ENCODE assay signal across 11 cellular contexts in the genomic region with DNA sequence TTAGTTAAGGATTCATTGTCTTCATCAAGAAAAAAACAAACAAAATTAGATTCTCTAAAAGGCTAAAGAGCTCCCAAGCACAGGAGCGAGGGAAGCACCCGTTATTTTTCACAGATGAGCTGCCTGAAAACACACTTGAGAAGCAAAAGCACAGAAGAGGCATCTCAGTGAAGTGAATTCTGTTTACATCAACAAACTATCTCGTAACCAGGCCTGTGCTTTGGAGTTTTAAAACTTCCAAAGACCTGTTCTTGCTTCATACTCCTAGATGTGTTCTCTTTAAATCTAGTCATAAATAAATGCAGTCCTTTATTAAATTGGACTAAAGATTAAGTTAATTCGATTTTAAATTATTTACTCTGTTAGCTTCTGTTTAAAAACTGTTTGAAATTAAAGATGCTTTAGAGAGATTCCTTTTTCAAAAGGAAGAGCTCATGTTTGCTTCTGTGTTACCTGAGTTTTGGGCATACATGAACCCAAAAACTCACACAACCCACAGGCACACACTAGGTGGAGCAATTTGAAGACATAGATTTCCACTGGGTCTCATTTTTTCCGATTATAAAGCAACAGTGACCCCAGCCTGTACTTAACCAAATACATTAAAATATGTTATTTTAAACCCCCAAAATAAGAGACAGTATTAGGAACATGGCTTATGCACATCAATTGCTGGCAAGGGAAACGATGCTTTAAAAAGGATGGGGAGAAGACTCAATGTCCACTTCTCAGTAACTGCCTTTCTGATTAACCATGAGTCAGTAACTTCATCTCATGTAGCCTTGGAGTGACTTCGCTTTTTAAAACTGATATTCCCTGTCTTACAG.
DNase-seq lines count a peak whose midpoint lies in the region; ATAC-seq, FAIRE-seq and TF ChIP-seq lines count a peak whose summit lies in the region.
"Had no signal": no experiment of that assay in that cellular context is flagged by ENCODE, and none has a peak within 500 bp of the region (broad histone marks: within the 10 kb centered on the region; RNA-seq: fewer than 3 reads in every experiment).

No MANE protein-coding gene starts in this region.

- peak; percentile 46; the same call in 1 of the 3 replicates for ATAC-seq in K562
- no peak for ATAC-seq in HG02763 (IDR thresholded peaks at IDR 0.05; ENCODE audit: unreplicated experiment)
- no peak for ATAC-seq in GM18868 (IDR thresholded peaks at IDR 0.05; ENCODE audit: unreplicated experiment)
- ATAC-seq: effector memory CD8-positive, alpha-beta T cell had no signal

- no TSS peak for BruUV-seq in K562 (replicated peaks; lab: Mats Ljungman, UMichigan)

- intact Hi-C loops in K562 (cut with micrococcal nuclease): loop anchor here (5.0 kb wide), 1 partner anchor 143 kb away; no protein-coding TSS in a partner anchor

- TF ChIP-seq POLR2A in K562 (conservative IDR thresholded peaks at IDR 0.05): no peak

- H3K27me3 ChIP-seq in K562 (ENCODE audit: control insufficient read depth in 2 of 2, insufficient read depth in 2 of 2, low read length in 2 of 2) (no peaks in the 10 kb centered on the region), osteoblast (ENCODE audit: insufficient read depth, low read length) (no peaks in the 10 kb centered on the region)
- H3K27me3 ChIP-seq: thyroid gland had no signal

- POLR2A ChIA-PET in K562 (lab: Yijun Ruan, JAX): interaction anchor here (1.4 to 1.8 kb wide), 3 partner anchors 10 to 11 kb away, joined by 4 to 8 read pairs (median 5); no protein-coding TSS in a partner anchor

- no peaks in the 10 kb centered on the region for H3K4me1 ChIP-seq in K562 (replicated peaks in 1 of 2; ENCODE audit: control insufficient read depth in 2 of 2, insufficient read depth in 2 of 2, low read length in 2 of 2)
- H3K4me1 ChIP-seq in osteoblast (ENCODE audit: insufficient read depth, low read length): peaks cover 57% of the 10 kb centered on the region

- H3K79me2 ChIP-seq in K562 (ENCODE audit: control insufficient read depth, insufficient read depth, low read length) (no peaks in the 10 kb centered on the region), osteoblast (ENCODE audit: insufficient read depth, low read length) (no peaks in the 10 kb centered on the region)

- WGBS in K562 (ENCODE audit: insufficient coverage, low coverage, missing lambda C conversion rate): 74% methylated on average over 7 of the region's 7 CpGs

- peaks cover 100% of the 10 kb centered on the region for H3K36me3 ChIP-seq in K562 (ENCODE audit: control insufficient read depth, insufficient read depth, low read length)
- peaks cover 15% of the 10 kb centered on the region for H3K36me3 ChIP-seq in osteoblast (ENCODE audit: insufficient read depth, low read length)
- H3K36me3 ChIP-seq: thyroid gland had no signal

- peak in 1 of 2 experiments; percentile 44; a peak in 2 of 4 replicates for TF ChIP-seq RAD21 in K562 (CRISPR knock-in tag; conservative IDR thresholded peaks at IDR 0.05 in 1 of 2, IDR thresholded peaks at IDR 0.05 in 1 of 2)

- H3K4me2 ChIP-seq in K562 (ENCODE audit: insufficient read depth, low read length) (no peak overlapping the region), osteoblast (ENCODE audit: insufficient read depth, low read length) (peak overlapping the region; percentile 36)

- H4K20me1 ChIP-seq in K562 (replicated peaks; ENCODE audit: control insufficient read depth, insufficient read depth, low read length): no peaks in the 10 kb centered on the region
- H4K20me1 ChIP-seq in osteoblast (ENCODE audit: insufficient read depth, low read length): no peaks in the 10 kb centered on the region

- no peak overlapping the region for H3K9ac ChIP-seq in K562 (ENCODE audit: insufficient read depth in 1 of 2, low read depth in 2 of 2, low read length in 2 of 2)

- in situ Hi-C loops in K562 (cut with MboI): no loop called here

- H3K4me3 ChIP-seq in K562 (no peak overlapping the region), osteoblast (ENCODE audit: insufficient read depth, low read length) (no peak overlapping the region)
- H3K4me3 ChIP-seq: thyroid gland had no signal

- H3K9me3 ChIP-seq in K562 (replicated peaks; ENCODE audit: control insufficient read depth, insufficient read depth, low read depth, low read length) (no peaks in the 10 kb centered on the region), osteoblast (ENCODE audit: low read depth, low read length) (no peaks in the 10 kb centered on the region)
- H3K9me3 ChIP-seq: thyroid gland had no signal

- DNase-seq in NCI-H1436 treated with DMSO at 0.1 percent for 48 hours (lab: John Stamatoyannopoulos, UW) (peak; percentile 63), NCI-H1436 (lab: John Stamatoyannopoulos, UW) (no peak), NAMALWA (ENCODE audit: low spot score) (peak; percentile 7), K562 (ENCODE audit: extremely low read depth in 1 of 4, low spot score in 3 of 4) (no peak), osteoblast (ENCODE audit: insufficient read length, low spot score, missing footprints) (peak; percentile 76), DMS153 treated with DMSO at 0.1 percent for 48 hours (lab: John Stamatoyannopoulos, UW; ENCODE audit: unreplicated experiment) (no peak)
- DNase-seq: activated gamma-delta T cell treated with Interleukin-2 at 50 U/mL for 16 hours; effector memory CD8-positive, alpha-beta T cell; thyroid gland had no signal

- TF ChIP-seq EP300 in K562 (IDR thresholded peaks at IDR 0.05; ENCODE audit: low read length): no peak

- FAIRE-seq in K562 (lab: Jason Lieb, UNC): no peak

- H3K27ac ChIP-seq in K562 (ENCODE audit: extremely low read depth, low read depth, low read length): no peak overlapping the region; the same call in 2 of the 3 replicates
- H3K27ac ChIP-seq in osteoblast (ENCODE audit: low read depth, low read length): peak overlapping the region; percentile 99
- H3K27ac ChIP-seq: thyroid gland had no signal

- no peak overlapping the region for H2AFZ ChIP-seq in K562 (ENCODE audit: low read depth, low read length)
- H2AFZ ChIP-seq in osteoblast (ENCODE audit: low read length): no peak overlapping the region

- H3K9me1 ChIP-seq in K562 (ENCODE audit: control insufficient read depth, insufficient read depth, low read length): no peaks in the 10 kb centered on the region

- TF ChIP-seq CTCF in K562 (IDR thresholded peaks at IDR 0.05 in 2 of 3, conservative IDR thresholded peaks at IDR 0.05 in 1 of 3; ENCODE audit: insufficient read depth in 2 of 3, low read depth in 1 of 3, low read length in 3 of 3): peak; percentile 25 to 47 (median 39); a peak in 4 of 6 replicates
- TF ChIP-seq CTCF in osteoblast (IDR thresholded peaks at IDR 0.05; ENCODE audit: extremely low read depth, low read depth, low read length): peak; percentile 52

- CTCF ChIA-PET in K562 (lab: Yijun Ruan, JAX; ENCODE audit: low intra/inter-chr PET ratio): interaction anchor here (2.3 kb wide), 1 partner anchor 144 kb away, joined by 7 read pairs; no protein-coding TSS in a partner anchor

TF ChIP-seq in K562, 482 proteins besides CTCF, POLR2A, EP300 and RAD21:
- TF ChIP-seq SAFB2 (IDR thresholded peaks at IDR 0.05; ENCODE audit: borderline replicate concordance, low read depth, low read length, severe bottlenecking) (no peak), PHB (CRISPR knock-in tag; IDR thresholded peaks at IDR 0.05) (no peak), NKRF (IDR thresholded peaks at IDR 0.05; ENCODE audit: borderline replicate concordance) (no peak), COPS2 (conservative IDR thresholded peaks at IDR 0.05) (no peak), SAP30 (IDR thresholded peaks at IDR 0.05; ENCODE audit: borderline replicate concordance, insufficient read depth, low read depth, low read length, poor library complexity, severe bottlenecking) (no peak), RHOXF2B (CRISPR knock-in tag; conservative IDR thresholded peaks at IDR 0.05) (no peak), ZNF140 (CRISPR knock-in tag; IDR thresholded peaks at IDR 0.05) (no peak), PTRF (tag; IDR thresholded peaks at IDR 0.05) (no peak), ATF1 (CRISPR knock-in tag; IDR thresholded peaks at IDR 0.05) (no peak), ATF1 (tag; IDR thresholded peaks at IDR 0.05) (no peak)
- TF ChIP-seq, protein P1, sequence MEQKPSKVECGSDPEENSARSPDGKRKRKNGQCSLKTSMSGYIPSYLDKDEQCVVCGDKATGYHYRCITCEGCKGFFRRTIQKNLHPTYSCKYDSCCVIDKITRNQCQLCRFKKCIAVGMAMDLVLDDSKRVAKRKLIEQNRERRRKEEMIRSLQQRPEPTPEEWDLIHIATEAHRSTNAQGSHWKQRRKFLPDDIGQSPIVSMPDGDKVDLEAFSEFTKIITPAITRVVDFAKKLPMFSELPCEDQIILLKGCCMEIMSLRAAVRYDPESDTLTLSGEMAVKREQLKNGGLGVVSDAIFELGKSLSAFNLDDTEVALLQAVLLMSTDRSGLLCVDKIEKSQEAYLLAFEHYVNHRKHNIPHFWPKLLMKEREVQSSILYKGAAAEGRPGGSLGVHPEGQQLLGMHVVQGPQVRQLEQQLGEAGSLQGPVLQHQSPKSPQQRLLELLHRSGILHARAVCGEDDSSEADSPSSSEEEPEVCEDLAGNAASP (IDR thresholded peaks at IDR 0.05): no peak
- TF ChIP-seq, protein P2, sequence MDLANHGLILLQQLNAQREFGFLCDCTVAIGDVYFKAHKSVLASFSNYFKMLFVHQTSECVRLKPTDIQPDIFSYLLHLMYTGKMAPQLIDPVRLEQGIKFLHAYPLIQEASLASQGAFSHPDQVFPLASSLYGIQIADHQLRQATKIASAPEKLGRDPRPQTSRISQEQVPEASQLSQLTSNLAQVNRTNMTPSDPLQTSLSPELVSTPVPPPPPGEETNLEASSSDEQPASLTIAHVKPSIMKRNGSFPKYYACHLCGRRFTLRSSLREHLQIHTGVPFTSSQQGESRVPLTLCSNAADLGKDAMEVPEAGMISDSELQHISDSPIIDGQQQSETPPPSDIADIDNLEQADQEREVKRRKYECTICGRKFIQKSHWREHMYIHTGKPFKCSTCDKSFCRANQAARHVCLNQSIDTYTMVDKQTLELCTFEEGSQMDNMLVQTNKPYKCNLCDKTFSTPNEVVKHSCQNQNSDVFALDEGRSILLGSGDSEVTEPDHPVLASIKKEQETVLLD (IDR thresholded peaks at IDR 0.05): no peak

Comparison
In these comparisons a context has a peak if more than half of its experiments do, and no peak if none do; other contexts are left out.
1. DNase-seq: peak in NCI-H1436 treated with DMSO at 0.1 percent for 48 hours (single experiment), NAMALWA (single experiment) and osteoblast (single experiment); none in NCI-H1436 (single experiment), K562 (0 of 4) and DMS153 treated with DMSO at 0.1 percent for 48 hours (single experiment).